Comparison of ENCODE assay signal across 8 cellular contexts in genomic region chr2:54524236-54524991, GRCh38.
DNase-seq lines count a peak whose midpoint lies in the region; ATAC-seq, FAIRE-seq and TF ChIP-seq lines count a peak whose summit lies in the region.

No MANE protein-coding gene starts in this region.

- peak overlapping the region; percentile 4 for H3K27ac Mint-ChIP-seq in activated T-cell treated with anti-CD3 and anti-CD28 coated beads, Interleukin-2, amount 50 U/mL, for 24 hours

- H3K9me3 Mint-ChIP-seq in activated T-cell treated with anti-CD3 and anti-CD28 coated beads, Interleukin-2, amount 50 U/mL, for 24 hours, result no peaks in the 10 kb centered on the region

- no peaks in the 10 kb centered on the region for H3K27me3 ChIP-seq in vagina
- H3K27me3 ChIP-seq in sigmoid colon, result no peaks in the 10 kb centered on the region

- 83 to 89% methylated on average over 13 of the region's 13 CpGs for WGBS in sigmoid colon, 2 donors

- no peaks in the 10 kb centered on the region for H3K9me3 ChIP-seq in vagina
- H3K9me3 ChIP-seq in sigmoid colon, result no peaks in the 10 kb centered on the region

- H3K36me3 ChIP-seq in vagina (peaks cover 0 to 6% of the 10 kb centered on the region in 2 donors), sigmoid colon (peaks cover 6 to 33% (median 16%) of the 10 kb centered on the region in 4 donors)

- TF ChIP-seq POLR2A in vagina (IDR thresholded peaks at IDR 0.05) (no peak), sigmoid colon (IDR thresholded peaks at IDR 0.05) (no peak)

- DNase-seq in CD1c-positive myeloid dendritic cell (ENCODE audit: extremely low spot score) (peak; percentile 60), GM19239 (ENCODE audit: insufficient read length, low spot score) (peak; percentile 19), iris pigment epithelial cell (ENCODE audit: low read depth) (peak; percentile 84), vagina (ENCODE audit: extremely low spot score in 2 of 2) (no peak), sigmoid colon (no peak)
- DNase-seq in activated T-cell treated with anti-CD3 and anti-CD28 coated beads, Interleukin-2, amount 50 U/mL, for 24 hours, result peak; percentile 44

- no peak overlapping the region for H3K4me3 ChIP-seq in vagina
- H3K4me3 ChIP-seq in sigmoid colon, result no peak overlapping the region

- TF ChIP-seq EP300 in sigmoid colon (IDR thresholded peaks at IDR 0.05), result no peak

- ATAC-seq in HG03460 (IDR thresholded peaks at IDR 0.05; ENCODE audit: unreplicated experiment), result peak; percentile 72
- ATAC-seq in HG02588 (IDR thresholded peaks at IDR 0.05; ENCODE audit: unreplicated experiment), result no peak

- H3K4me1 Mint-ChIP-seq in activated T-cell treated with anti-CD3 and anti-CD28 coated beads, Interleukin-2, amount 50 U/mL, for 24 hours (ENCODE audit: low read depth), result peaks cover 17% of the 10 kb centered on the region

- H3K4me1 ChIP-seq in vagina (peaks cover 46% of the 10 kb centered on the region), sigmoid colon (peaks cover 0 to 39% (median 25%) of the 10 kb centered on the region in 4 donors)

- FAIRE-seq in GM19239 (lab: Jason Lieb, UNC), result peak; percentile 90

- TF ChIP-seq CTCF in vagina (IDR thresholded peaks at IDR 0.05), result no peak
- no peak for TF ChIP-seq CTCF in sigmoid colon (IDR thresholded peaks at IDR 0.05)

- no peak overlapping the region for H3K4me3 Mint-ChIP-seq in activated T-cell treated with anti-CD3 and anti-CD28 coated beads, Interleukin-2, amount 50 U/mL, for 24 hours

- no peaks in the 10 kb centered on the region for H3K27me3 Mint-ChIP-seq in activated T-cell treated with anti-CD3 and anti-CD28 coated beads, Interleukin-2, amount 50 U/mL, for 24 hours

- peak overlapping the region; percentile 36 for H3K27ac ChIP-seq in vagina
- peak overlapping the region in 2 of 4 donors; percentile 29 to 38 for H3K27ac ChIP-seq in sigmoid colon

- H3K36me3 Mint-ChIP-seq in activated T-cell treated with anti-CD3 and anti-CD28 coated beads, Interleukin-2, amount 50 U/mL, for 24 hours (ENCODE audit: low read depth), result no peaks in the 10 kb centered on the region

- intact Hi-C loops in vagina (cut with DNase I) (loop anchor here (10.0 kb wide), 1 partner anchor 180 kb away; no protein-coding TSS in a partner anchor), sigmoid colon (cut with DNase I) (loop anchor here (5.0 kb wide), 2 partner anchors 178 to 313 kb away; no protein-coding TSS in a partner anchor)

Comparison
In these comparisons a context has a peak if more than half of its experiments do, and no peak if none do; other contexts are left out.
1. DNase-seq: peak in CD1c-positive myeloid dendritic cell (single experiment), GM19239 (single experiment), activated T-cell treated with anti-CD3 and anti-CD28 coated beads, Interleukin-2, amount 50 U/mL, for 24 hours (single experiment) and iris pigment epithelial cell (single experiment); none in vagina (0 of 2) and sigmoid colon (single experiment).